10 cellular contexts compared by ENCODE assay signal in the genomic region with DNA sequence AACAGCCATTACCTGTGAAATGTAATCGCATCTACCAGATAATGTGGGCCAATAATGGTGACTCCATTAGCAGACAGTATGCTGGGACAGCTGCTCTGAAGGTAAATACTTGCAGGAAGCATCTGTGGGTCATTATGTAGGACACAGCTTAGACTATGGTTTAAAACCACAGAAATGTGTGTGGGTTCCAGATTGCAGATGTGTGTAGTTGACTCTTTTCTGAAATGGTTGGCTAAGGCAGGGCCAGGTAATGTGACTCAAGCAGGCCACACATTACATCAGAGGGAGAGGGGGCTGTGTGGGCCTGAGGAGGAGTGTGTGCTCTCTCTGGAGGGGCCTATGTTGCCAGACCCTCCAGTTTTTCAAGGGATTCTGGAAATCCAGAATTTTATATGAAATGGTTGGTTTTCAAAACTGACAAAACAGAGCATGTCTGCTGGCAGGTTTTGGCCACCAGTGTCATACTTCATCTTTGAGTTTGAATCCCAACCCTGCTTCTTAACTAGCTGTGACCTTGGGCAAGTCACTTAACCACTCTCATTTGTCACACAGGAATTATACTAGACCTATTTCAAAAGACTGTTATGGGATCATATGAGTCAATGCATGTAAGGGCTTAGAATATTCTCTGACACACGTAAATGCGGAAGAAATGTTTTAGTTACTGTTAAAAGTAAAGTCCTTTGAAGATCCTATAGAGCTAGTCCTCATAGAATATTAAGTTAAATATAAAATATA.
A peak's percentile ranks its signal among the peaks of the same experiment; 100 is the strongest.
DNase-seq lines count a peak whose midpoint lies in the region; ATAC-seq and TF ChIP-seq lines count a peak whose summit lies in the region.
"Had no signal": no experiment of that assay in that cellular context is flagged by ENCODE, and none has a peak within 500 bp of the region (broad histone marks: within the 10 kb centered on the region; RNA-seq: fewer than 3 reads in every experiment).

No MANE protein-coding gene starts in this region.

- intact Hi-C loops in CD8-positive, alpha-beta T cell (cut with DNase I, micrococcal nuclease) = loop anchor here in 1 of 2 experiments (1.0 kb wide), 1 partner anchor 10 kb away; no protein-coding TSS in a partner anchor

- H3K4me2 ChIP-seq in fibroblast of lung (ENCODE audit: extremely low read depth, insufficient read depth, low read length) = no peak overlapping the region

- H3K27ac Mint-ChIP-seq in CD8-positive, alpha-beta T cell = no peak overlapping the region

- H3K79me2 ChIP-seq in fibroblast of lung (ENCODE audit: control insufficient read depth, insufficient read depth, low read length) = no peaks in the 10 kb centered on the region

- TF ChIP-seq CTCF in CD8-positive, alpha-beta T cell (IDR thresholded peaks at IDR 0.05) = no peak
- TF ChIP-seq CTCF in fibroblast of lung (conservative IDR thresholded peaks at IDR 0.05 in 1 of 2, IDR thresholded peaks at IDR 0.05 in 1 of 2; ENCODE audit: low read depth in 1 of 2, low read length in 2 of 2) = no peak

- no peaks in the 10 kb centered on the region for H3K9me3 ChIP-seq in CD8-positive, alpha-beta T cell (ENCODE audit: low read length)
- H3K9me3 ChIP-seq in fibroblast of lung (ENCODE audit: control insufficient read depth, insufficient read depth, low read depth, low read length) = no peaks in the 10 kb centered on the region
- H3K9me3 ChIP-seq: thoracic aorta had no signal

- H3K36me3 Mint-ChIP-seq in CD8-positive, alpha-beta T cell = peaks cover 20% of the 10 kb centered on the region

- no peaks in the 10 kb centered on the region for H3K4me1 ChIP-seq in CD8-positive, alpha-beta T cell (ENCODE audit: insufficient read depth, low read length)
- H3K4me1 ChIP-seq in fibroblast of lung (ENCODE audit: control insufficient read depth, extremely low read depth, insufficient read depth, low read length) = peaks cover 2% of the 10 kb centered on the region

- ATAC-seq in CD8-positive, alpha-beta T cell = peak; percentile 31
- ATAC-seq in GM21529 (IDR thresholded peaks at IDR 0.05; ENCODE audit: unreplicated experiment) (peak; percentile 78), GM19467 (IDR thresholded peaks at IDR 0.05; ENCODE audit: unreplicated experiment) (no peak), GM18517 (IDR thresholded peaks at IDR 0.05; ENCODE audit: unreplicated experiment) (no peak)

- no peak overlapping the region for H2AFZ ChIP-seq in fibroblast of lung (ENCODE audit: low read length)

- DNase-seq in CD8-positive, alpha-beta T cell = no peak
- peak; percentile 63 for DNase-seq in NCI-H146 treated with DMSO at 0.1 percent for 48 hours (lab: John Stamatoyannopoulos, UW; ENCODE audit: unreplicated experiment)
- peak; percentile 19 to 92 for DNase-seq in fibroblast of lung (ENCODE audit: low read depth in 2 of 2)
- no peak for DNase-seq in stimulated activated CD4-positive, alpha-beta T cell treated with anti-CD3 and anti-CD28 coated beads, Interleukin-4, amount 100 ng/mL, for 24 hours
- DNase-seq in NCI-H1436 treated with DMSO at 0.1 percent for 48 hours (lab: John Stamatoyannopoulos, UW) = no peak
- DNase-seq: NCI-H1930 had no signal

- H3K9ac ChIP-seq in fibroblast of lung (ENCODE audit: insufficient read depth, low read length) = no peak overlapping the region

- no peak overlapping the region for H3K4me3 Mint-ChIP-seq in CD8-positive, alpha-beta T cell

- H3K27ac ChIP-seq in CD8-positive, alpha-beta T cell (ENCODE audit: low read depth, low read length) = no peak overlapping the region
- no peak overlapping the region for H3K27ac ChIP-seq in fibroblast of lung (ENCODE audit: insufficient read depth, low read length)
- H3K27ac ChIP-seq: thoracic aorta had no signal

- H3K36me3 ChIP-seq in CD8-positive, alpha-beta T cell (ENCODE audit: insufficient read depth, low read length) = peaks cover 3% of the 10 kb centered on the region
- no peaks in the 10 kb centered on the region for H3K36me3 ChIP-seq in fibroblast of lung (ENCODE audit: control insufficient read depth, insufficient read depth, low read length)

- H3K4me3 ChIP-seq in CD8-positive, alpha-beta T cell (ENCODE audit: low read depth, low read length) = no peak overlapping the region
- no peak overlapping the region for H3K4me3 ChIP-seq in fibroblast of lung (replicated peaks in 1 of 4; ENCODE audit: control extremely low read depth in 1 of 4, insufficient read depth in 1 of 4, low read depth in 3 of 4, low read length in 4 of 4)
- H3K4me3 ChIP-seq: thoracic aorta had no signal

- H3K27me3 ChIP-seq in CD8-positive, alpha-beta T cell (ENCODE audit: insufficient read depth, low read length) = no peaks in the 10 kb centered on the region
- H3K27me3 ChIP-seq in fibroblast of lung (ENCODE audit: control insufficient read depth, insufficient read depth, low read length) = no peaks in the 10 kb centered on the region

- no peaks in the 10 kb centered on the region for H3K9me3 Mint-ChIP-seq in CD8-positive, alpha-beta T cell

- peaks cover 3% of the 10 kb centered on the region for H3K4me1 Mint-ChIP-seq in CD8-positive, alpha-beta T cell (ENCODE audit: low read depth)

- no peaks in the 10 kb centered on the region for H4K20me1 ChIP-seq in fibroblast of lung (ENCODE audit: control insufficient read depth, extremely low read depth, insufficient read depth, low read length)

- H3K27me3 Mint-ChIP-seq in CD8-positive, alpha-beta T cell (ENCODE audit: low read depth) = no peaks in the 10 kb centered on the region

- CTCF ChIA-PET in CD8-positive, alpha-beta T cell (lab: Charles Lee) = no interaction called here

- POLR2A ChIA-PET in CD8-positive, alpha-beta T cell (lab: Charles Lee) = no interaction called here

Comparison
In these comparisons a context has a peak if more than half of its experiments do, and no peak if none do; other contexts are left out.
1. ATAC-seq: peak in CD8-positive, alpha-beta T cell (single experiment) and GM21529 (single experiment); none in GM19467 (single experiment) and GM18517 (single experiment).
2. DNase-seq: peak in NCI-H146 treated with DMSO at 0.1 percent for 48 hours (single experiment) and fibroblast of lung (2 of 2); none in CD8-positive, alpha-beta T cell (0 of 7), stimulated activated CD4-positive, alpha-beta T cell treated with anti-CD3 and anti-CD28 coated beads, Interleukin-4, amount 100 ng/mL, for 24 hours (single experiment) and NCI-H1436 treated with DMSO at 0.1 percent for 48 hours (single experiment).